Comparison of ENCODE assay signal across 8 cellular contexts in the genomic region with DNA sequence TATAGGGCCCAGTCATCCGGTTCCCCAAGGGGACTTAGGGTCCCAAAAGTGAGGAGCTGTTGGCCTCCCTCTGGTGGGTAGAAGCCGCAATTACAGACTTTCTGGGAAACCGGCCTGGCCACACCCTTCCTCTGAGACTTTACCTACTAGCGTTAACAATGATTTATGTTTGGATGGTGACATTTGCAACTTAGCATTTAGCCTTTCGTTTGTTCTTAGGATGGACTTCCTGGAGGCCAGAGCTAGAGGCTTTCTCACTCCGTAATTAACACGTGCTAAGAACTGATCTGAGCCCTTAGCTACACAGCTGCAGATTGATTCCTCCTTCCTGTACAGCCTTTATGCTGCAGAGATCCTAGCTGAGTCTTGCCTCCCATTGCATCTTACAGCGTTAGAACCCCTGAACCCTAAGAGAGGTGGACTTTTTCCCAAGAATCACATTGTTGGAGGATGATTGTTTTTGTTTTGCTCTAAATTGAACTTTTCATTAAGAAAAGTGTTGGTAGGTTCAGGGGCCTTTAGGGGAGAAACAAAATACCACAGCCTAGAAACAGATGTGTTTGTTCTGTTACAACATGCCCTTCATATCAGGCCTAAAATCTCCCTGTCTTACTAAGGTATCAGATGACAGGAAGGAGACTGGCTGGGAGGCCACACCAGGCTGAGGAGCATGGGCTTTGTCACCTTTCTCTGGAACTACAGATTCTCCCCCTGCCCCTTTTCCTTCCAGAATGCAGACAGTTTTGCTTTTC. TPM values are rescaled to one million over a fixed set of nuclear protein-coding genes. Genes with fewer than 3 reads are reported as not detected.
DNase-seq lines count a peak whose midpoint lies in the region; ATAC-seq and TF ChIP-seq lines count a peak whose summit lies in the region.

No MANE protein-coding gene starts in this region.

- peak overlapping the region; percentile 86 for H3K27ac ChIP-seq in CD4-positive, alpha-beta T cell (ENCODE audit: low read depth, low read length)

- no peaks in the 10 kb centered on the region for H3K27me3 Mint-ChIP-seq in CD4-positive, alpha-beta T cell
- no peaks in the 10 kb centered on the region for H3K27me3 Mint-ChIP-seq in T-helper 1 cell treated with Interleukin-12 subunit alpha and Interleukin-12 subunit beta and Interleukin-4 antibody, amounts not matched to agents 30 μg/mL and 1 μg/mL, for 36 hours (ENCODE audit: low read depth)

- CTCF ChIA-PET in CD4-positive, alpha-beta T cell (lab: Charles Lee) = interaction anchor here (0.9 to 4.9 kb wide), 17 partner anchors 8 to 156 kb away, joined by 3 to 58 read pairs (median 4); no protein-coding TSS in a partner anchor

- H3K9me3 Mint-ChIP-seq in CD4-positive, alpha-beta T cell = no peaks in the 10 kb centered on the region
- H3K9me3 Mint-ChIP-seq in T-helper 1 cell treated with Interleukin-12 subunit alpha and Interleukin-12 subunit beta and Interleukin-4 antibody, amounts not matched to agents 30 μg/mL and 1 μg/mL, for 36 hours = no peaks in the 10 kb centered on the region

- TF ChIP-seq CTCF in CD4-positive, alpha-beta T cell (IDR thresholded peaks at IDR 0.05) = peak; percentile 91
- TF ChIP-seq CTCF in LNCAP (IDR thresholded peaks at IDR 0.05) (peak; percentile 79), astrocyte of the cerebellum (IDR thresholded peaks at IDR 0.05; ENCODE audit: low read depth, low read length, missing control alignments) (peak; percentile 76)

- intact Hi-C loops in CD4-positive, alpha-beta T cell (cut with DNase I, micrococcal nuclease) = loop anchor here in 1 of 2 experiments (1.0 kb wide), 1 partner anchor 13 kb away; no protein-coding TSS in a partner anchor

- ATAC-seq in CD4-positive, alpha-beta T cell (ENCODE audit: poor library complexity) = peak; percentile 81
- ATAC-seq in GM19438 (IDR thresholded peaks at IDR 0.05; ENCODE audit: low read depth, unreplicated experiment) = peak; percentile 42
- ATAC-seq in HG03095 (IDR thresholded peaks at IDR 0.05; ENCODE audit: unreplicated experiment) = no peak

- no peaks in the 10 kb centered on the region for H3K27me3 ChIP-seq in CD4-positive, alpha-beta T cell (ENCODE audit: control insufficient read depth, insufficient read depth, low read length)

- H3K27ac Mint-ChIP-seq in CD4-positive, alpha-beta T cell = peak overlapping the region; percentile 99
- peak overlapping the region; percentile 93 for H3K27ac Mint-ChIP-seq in T-helper 1 cell treated with Interleukin-12 subunit alpha and Interleukin-12 subunit beta and Interleukin-4 antibody, amounts not matched to agents 30 μg/mL and 1 μg/mL, for 36 hours

- peak; percentile 46 to 66 (median 56) for DNase-seq in CD4-positive, alpha-beta T cell
- DNase-seq in astrocyte of the cerebellum (ENCODE audit: low read depth) (no peak), iPS-NIHi11 (ENCODE audit: low spot score) (peak; percentile 78)
- peak in 3 of 4 experiments; percentile 40 to 61 (median 43) for DNase-seq in stimulated activated CD4-positive, alpha-beta T cell treated with anti-CD3 and anti-CD28 coated beads, Interleukin-1b, Interleukin-23, amount 100 ng/mL, for 24 hours (ENCODE audit: low read depth in 4 of 4, low spot score in 1 of 4)

- peak overlapping the region; percentile 90 for H3K4me3 ChIP-seq in astrocyte of the cerebellum (ENCODE audit: low read depth, low read length)

- peaks cover 58% of the 10 kb centered on the region for H3K4me1 Mint-ChIP-seq in CD4-positive, alpha-beta T cell (ENCODE audit: low read depth)
- peaks cover 40% of the 10 kb centered on the region for H3K4me1 Mint-ChIP-seq in T-helper 1 cell treated with Interleukin-12 subunit alpha and Interleukin-12 subunit beta and Interleukin-4 antibody, amounts not matched to agents 30 μg/mL and 1 μg/mL, for 36 hours (ENCODE audit: low read depth)

- peaks cover 57% of the 10 kb centered on the region for H3K36me3 Mint-ChIP-seq in CD4-positive, alpha-beta T cell (ENCODE audit: low read depth)
- H3K36me3 Mint-ChIP-seq in T-helper 1 cell treated with Interleukin-12 subunit alpha and Interleukin-12 subunit beta and Interleukin-4 antibody, amounts not matched to agents 30 μg/mL and 1 μg/mL, for 36 hours (ENCODE audit: low read depth) = peaks cover 53% of the 10 kb centered on the region

- POLR2A ChIA-PET in CD4-positive, alpha-beta T cell (lab: Charles Lee) = interaction anchor here (0.8 to 4.8 kb wide), 10 partner anchors 12 to 423 kb away, joined by 3 to 75 read pairs (median 5); no protein-coding TSS in a partner anchor

- in situ Hi-C loops in astrocyte of the cerebellum (cut with HindIII; ENCODE audit: low sequenced_read_pairs) = no loop called here

- no peaks in the 10 kb centered on the region for H3K9me3 ChIP-seq in CD4-positive, alpha-beta T cell (ENCODE audit: control insufficient read depth, low read length)

- H3K4me3 Mint-ChIP-seq in CD4-positive, alpha-beta T cell = peak overlapping the region; percentile 97
- H3K4me3 Mint-ChIP-seq in T-helper 1 cell treated with Interleukin-12 subunit alpha and Interleukin-12 subunit beta and Interleukin-4 antibody, amounts not matched to agents 30 μg/mL and 1 μg/mL, for 36 hours = peak overlapping the region; percentile 97

RNA-seq across cellular contexts. Expression of gene S100A11, which starts 2.0 kb away (rescaled TPM):
- 10 to 100 TPM; 23.6 to 24.1 TPM for total RNA-seq in CD4-positive, alpha-beta T cell

RNA-seq across cellular contexts. Expression of gene S100A10, which starts 41.2 kb away (rescaled TPM):
- 100 to 1,000 TPM; 189 to 204 TPM for total RNA-seq in CD4-positive, alpha-beta T cell

RNA-seq across cellular contexts. Expression of gene TCHHL1, which starts 54.0 kb away (rescaled TPM):
- not detected for total RNA-seq in CD4-positive, alpha-beta T cell
